ENCODE assay signal across 8 cellular contexts in the genomic region with DNA sequence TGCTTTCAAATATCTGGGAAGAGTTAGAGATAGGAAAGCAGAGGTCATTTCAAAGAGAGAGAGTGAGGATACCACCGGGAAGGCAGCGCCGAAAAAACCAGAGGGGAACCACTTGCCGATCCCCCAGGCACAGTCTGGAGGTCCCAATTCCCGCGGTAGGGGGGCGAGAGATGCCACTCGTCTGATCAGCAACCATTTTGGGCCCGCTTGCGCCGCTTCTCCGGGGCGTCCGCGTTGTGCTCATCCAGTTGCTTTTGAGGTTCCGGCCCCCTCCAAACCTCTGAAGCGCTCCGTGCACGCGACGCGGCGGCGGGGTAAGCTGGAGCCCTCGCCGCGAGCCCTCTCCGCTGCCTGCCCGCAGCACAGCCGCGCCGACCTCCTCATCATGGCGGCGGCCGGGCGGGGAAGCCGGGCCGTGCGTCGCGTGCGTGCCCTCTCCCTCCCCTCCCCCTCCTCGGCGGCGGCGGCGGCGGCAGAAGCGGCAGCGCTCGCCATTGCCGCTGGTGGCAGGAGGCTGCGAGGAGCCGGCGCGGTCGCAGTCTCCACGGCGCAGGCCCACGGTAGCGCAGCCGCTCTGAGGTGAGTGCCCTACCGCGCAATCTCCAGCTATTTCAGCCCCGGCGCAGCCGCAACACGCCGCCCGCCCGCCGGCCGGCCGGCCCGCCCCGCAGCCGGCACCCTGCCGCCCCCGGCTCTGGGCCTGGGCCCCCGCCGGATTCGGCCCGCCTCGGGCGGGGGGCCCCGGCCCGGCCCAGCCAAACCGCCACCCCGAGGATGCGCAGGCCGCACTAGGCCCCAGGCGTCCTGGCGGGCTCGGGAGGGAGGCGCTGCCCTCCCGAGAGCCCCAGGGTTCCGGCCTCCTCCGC. TPM values are rescaled to one million over a fixed set of nuclear protein-coding genes. Genes with fewer than 3 reads are reported as not detected.
DNase-seq lines count a peak whose midpoint lies in the region; ATAC-seq and TF ChIP-seq lines count a peak whose summit lies in the region.

A gene (plus strand): TSS at position 475 of the 866 bp plus-strand sequence. CDS start 45,632 bp downstream, outside the sequence.

- peak; percentile 74 for ATAC-seq in HG03439 (IDR thresholded peaks at IDR 0.05; ENCODE audit: unreplicated experiment)
- peak; percentile 88 to 97 (median 96) for ATAC-seq in right lobe of liver

- H3K27ac ChIP-seq in BLaER1 (peak within 1 kb of the TSS; percentile 98), right lobe of liver (peak within 1 kb of the TSS; percentile 82 to 94 (median 90))

- 0% methylated on average over 4 of the region's 98 CpGs for WGBS in right lobe of liver (ENCODE audit: insufficient coverage, low coverage, low lambda C conversion rate, missing lambda C conversion rate)

- peaks cover 27% of the 10 kb centered on the region for H3K36me3 ChIP-seq in BLaER1
- H3K36me3 ChIP-seq in right lobe of liver, result no peaks in the 10 kb centered on the region

- peaks cover 46% of the 10 kb centered on the region for H4K20me1 ChIP-seq in BLaER1

- DNase-seq in NCI-H748 (lab: John Stamatoyannopoulos, UW; ENCODE audit: unreplicated experiment) (peak; percentile 93), dermis blood vessel endothelial cell (peak; percentile 95), right lobe of liver (peak; percentile 92 to 93 (median 92))
- peak; percentile 86 to 88 for DNase-seq in activated CD4-positive, alpha-beta T cell treated with anti-CD3 and anti-CD28 coated beads, Interleukin-2, amount 50 U/mL, for 4 hours
- peak; percentile 91 for DNase-seq in stimulated activated CD4-positive, alpha-beta T cell treated with anti-CD3 and anti-CD28 coated beads, Interleukin-4, amount 100 ng/mL, for 24 hours

- H3K27me3 ChIP-seq in BLaER1 (no peaks in the 10 kb centered on the region), right lobe of liver (no peaks in the 10 kb centered on the region)

- intact Hi-C loops in right lobe of liver (cut with DNase I), result no loop called here

- H3K9me3 ChIP-seq in BLaER1, result no peaks in the 10 kb centered on the region
- no peaks in the 10 kb centered on the region for H3K9me3 ChIP-seq in right lobe of liver

- TF ChIP-seq CTCF in right lobe of liver (IDR thresholded peaks at IDR 0.05), result peak in 3 of 4 donors; percentile 14 to 40 (median 21)

- H3K9ac ChIP-seq in BLaER1, result peak within 1 kb of the TSS; percentile 96

- H3K4me3 ChIP-seq in BLaER1 (peak within 1 kb of the TSS; percentile 91), right lobe of liver (peak within 1 kb of the TSS; percentile 88 to 92 (median 91))

- H3K4me1 ChIP-seq in BLaER1, result peaks cover 68% of the 10 kb centered on the region
- H3K4me1 ChIP-seq in right lobe of liver, result peaks cover 0 to 9% (median 4%) of the 10 kb centered on the region in 4 donors

- peak within 1 kb of the TSS; percentile 97 for H3K4me2 ChIP-seq in BLaER1

- peak; percentile 89 for TF ChIP-seq POLR2A in GM19193 (IDR thresholded peaks at IDR 0.05; ENCODE audit: extremely low read depth, insufficient read depth, insufficient read length)
- TF ChIP-seq POLR2A in right lobe of liver (IDR thresholded peaks at IDR 0.05), result peak; percentile 92

RNA-seq across cellular contexts. Expression of the gene that starts here (rescaled TPM):
- total RNA-seq in dermis blood vessel endothelial cell, result 18.9 and 20.2 TPM in 2 replicates
- 1 to 10 TPM; 3.9 to 6.8 (median 5.3) TPM for total RNA-seq in right lobe of liver

Comparison
In these comparisons a context has a peak if more than half of its experiments do, and no peak if none do; other contexts are left out.
1. Peak in every context shown above with its lines: DNase-seq, ATAC-seq, H3K4me3 ChIP-seq and H3K27ac ChIP-seq.